8 cellular contexts compared by ENCODE assay signal in genomic region chr17:40026816-40027613, GRCh38. TPM values are rescaled to one million over a fixed set of nuclear protein-coding genes. Genes with fewer than 3 reads are reported as not detected.
DNase-seq lines count a peak whose midpoint lies in the region; ATAC-seq and TF ChIP-seq lines count a peak whose summit lies in the region.

No MANE protein-coding gene starts in this region.

- no peaks in the 10 kb centered on the region for H3K27me3 Mint-ChIP-seq in Calu3 (ENCODE audit: unreplicated experiment)

- H3K9me3 ChIP-seq in OCI-LY3 (ENCODE audit: insufficient read depth, low read length) (no peaks in the 10 kb centered on the region), mucosa of stomach (ENCODE audit: control insufficient read depth, low read length) (no peaks in the 10 kb centered on the region)

- H3K4me1 Mint-ChIP-seq in Calu3 (ENCODE audit: low read depth, unreplicated experiment), result peaks cover 30% of the 10 kb centered on the region

- H3K27ac ChIP-seq in OCI-LY3 (ENCODE audit: low read length), result no peak overlapping the region

- no peak overlapping the region for H3K4me3 Mint-ChIP-seq in Calu3 (ENCODE audit: low read depth, unreplicated experiment)

- H3K27me3 ChIP-seq in OCI-LY3 (ENCODE audit: low read depth, low read length) (no peaks in the 10 kb centered on the region), mucosa of stomach (ENCODE audit: control insufficient read depth, insufficient read depth, low read length) (no peaks in the 10 kb centered on the region)

- DNase-seq in Calu3 (peak; percentile 100), HT1080 (ENCODE audit: low read depth) (peak; percentile 53), epithelial cell of proximal tubule (ENCODE audit: low read depth) (no peak)
- DNase-seq in activated CD8-positive, alpha-beta memory T cell treated with anti-CD3 and anti-CD28 coated beads, Interleukin-2, amount 50 U/mL, for 48 hours, result peak; percentile 88
- peak; percentile 49 to 55 for DNase-seq in stimulated activated CD8-positive, alpha-beta memory T cell treated with anti-CD3 and anti-CD28 coated beads, Interleukin-4, amount 100 ng/mL, for 4 hours (ENCODE audit: low read depth in 2 of 2, low spot score in 1 of 2)

- no peak overlapping the region for H3K9ac ChIP-seq in OCI-LY3 (ENCODE audit: low read length)
- H3K9ac ChIP-seq in mucosa of stomach (ENCODE audit: low read length), result peak overlapping the region; percentile 17

- CTCF ChIA-PET in Calu3 (lab: Charles Lee), result interaction anchor here (0.5 to 23.5 kb wide), 73 partner anchors 11 to 723 kb away, joined by 3 to 774 read pairs (median 4); partner anchors contain the start of genes CASC3, CSF3, ERBB2 and MED24

- no peaks in the 10 kb centered on the region for H4K20me1 ChIP-seq in OCI-LY3 (ENCODE audit: insufficient read depth, low read length)

- no peak overlapping the region for H3K4me2 ChIP-seq in OCI-LY3 (ENCODE audit: low read length)

- H3K27ac Mint-ChIP-seq in Calu3 (ENCODE audit: unreplicated experiment), result no peak overlapping the region

- intact Hi-C loops in Calu3 (cut with micrococcal nuclease; ENCODE audit: unreplicated experiment), result loop anchor here (1.0 kb wide), 4 partner anchors 13 to 405 kb away; no protein-coding TSS in a partner anchor

- H3K79me2 ChIP-seq in OCI-LY3 (ENCODE audit: low read length), result no peaks in the 10 kb centered on the region

- ATAC-seq in HG03175 (IDR thresholded peaks at IDR 0.05; ENCODE audit: unreplicated experiment), result no peak

- H3K4me3 ChIP-seq in OCI-LY3 (ENCODE audit: low read length) (no peak overlapping the region), epithelial cell of proximal tubule (ENCODE audit: low read depth, low read length) (no peak overlapping the region), mucosa of stomach (ENCODE audit: low read length) (no peak overlapping the region)

- BruUV-seq in Calu3 (replicated peaks; lab: Mats Ljungman, UMichigan), result no TSS peak

- H3K36me3 Mint-ChIP-seq in Calu3 (ENCODE audit: insufficient read depth, unreplicated experiment), result peaks cover 76% of the 10 kb centered on the region

- H3K36me3 ChIP-seq in OCI-LY3 (replicated peaks; ENCODE audit: low read depth, low read length), result peaks cover 34% of the 10 kb centered on the region
- H3K36me3 ChIP-seq in mucosa of stomach (ENCODE audit: control insufficient read depth, insufficient read depth, low read length), result peaks cover 18% of the 10 kb centered on the region

- no peak overlapping the region for H2AFZ ChIP-seq in OCI-LY3 (ENCODE audit: low read depth, low read length)

- H3K4me1 ChIP-seq in OCI-LY3 (ENCODE audit: low read length) (no peaks in the 10 kb centered on the region), mucosa of stomach (ENCODE audit: control insufficient read depth, insufficient read depth, low read length) (peaks cover 62% of the 10 kb centered on the region)

- no peak for TF ChIP-seq CTCF in Calu3 (IDR thresholded peaks at IDR 0.05; ENCODE audit: unreplicated experiment)
- TF ChIP-seq CTCF in OCI-LY3 (IDR thresholded peaks at IDR 0.05; ENCODE audit: low read depth, low read length), result peak; percentile 80
- TF ChIP-seq CTCF in epithelial cell of proximal tubule (conservative IDR thresholded peaks at IDR 0.05; ENCODE audit: low read depth, low read length), result peak; percentile 91

- H3K9me3 Mint-ChIP-seq in Calu3 (ENCODE audit: low read depth, unreplicated experiment), result no peaks in the 10 kb centered on the region

RNA-seq across cellular contexts. Expression of gene CSF3, which starts 11.8 kb away (rescaled TPM):
- total RNA-seq in Calu3 (2022) (0.38 TPM in 1 of 2 replicates, not detected in the other), epithelial cell of proximal tubule (not detected in 2 replicates)
- total RNA-seq in HT1080 (2014; rRNA removed; shearing (Covaris generic)), result not detected in 2 replicates
- not detected in 2 replicates for polyA plus RNA-seq in HT1080 (2015; cell fraction: cytosol; rRNA removed)
- 0.12 TPM in 1 of 2 replicates, not detected in the other for polyA plus RNA-seq in HT1080 (2015; cell fraction: nucleus; rRNA removed)

RNA-seq across cellular contexts. Expression of gene MED24, which starts 27.2 kb away (rescaled TPM):
- total RNA-seq in Calu3 (2022) (679 and 725 TPM in 2 replicates), epithelial cell of proximal tubule (90.0 and 98.6 TPM in 2 replicates)
- 35.9 and 38.3 TPM in 2 replicates for total RNA-seq in HT1080 (2014; rRNA removed; shearing (Covaris generic))
- polyA plus RNA-seq in HT1080 (2015; cell fraction: cytosol; rRNA removed), result 34.0 and 38.7 TPM in 2 replicates
- 113 and 130 TPM in 2 replicates for polyA plus RNA-seq in HT1080 (2015; cell fraction: nucleus; rRNA removed)

RNA-seq across cellular contexts. Expression of gene THRA, which starts 35.8 kb away (rescaled TPM):
- total RNA-seq in Calu3 (2022) (107 and 133 TPM in 2 replicates), epithelial cell of proximal tubule (3.8 and 5.4 TPM in 2 replicates)
- 12.6 and 14.8 TPM in 2 replicates for total RNA-seq in HT1080 (2014; rRNA removed; shearing (Covaris generic))
- 8.7 and 9.2 TPM in 2 replicates for polyA plus RNA-seq in HT1080 (2015; cell fraction: cytosol; rRNA removed)
- polyA plus RNA-seq in HT1080 (2015; cell fraction: nucleus; rRNA removed), result 7.0 and 8.7 TPM in 2 replicates

RNA-seq across cellular contexts. Expression of gene PSMD3, which starts 46.4 kb away (rescaled TPM):
- total RNA-seq in Calu3 (2022) (2,152 and 2,179 TPM in 2 replicates), epithelial cell of proximal tubule (106 and 191 TPM in 2 replicates)
- total RNA-seq in HT1080 (2014; rRNA removed; shearing (Covaris generic)), result 229 and 243 TPM in 2 replicates
- polyA plus RNA-seq in HT1080 (2015; cell fraction: cytosol; rRNA removed), result 134 and 150 TPM in 2 replicates
- 173 and 191 TPM in 2 replicates for polyA plus RNA-seq in HT1080 (2015; cell fraction: nucleus; rRNA removed)
